ENCODE assay signal across 27 cellular contexts in genomic region chr17:49239963-49240362, GRCh38. TPM values are rescaled to one million over a fixed set of nuclear protein-coding genes. Genes with fewer than 3 reads are reported as not detected.
"Had no signal": no experiment of that assay in that cellular context is flagged by ENCODE, and none has a peak within 500 bp of the region (broad histone marks: within the 10 kb centered on the region; RNA-seq: fewer than 3 reads in every experiment).

No MANE protein-coding gene starts in this region.

- DNase-seq: hypothalamus; immature natural killer cell; kidney; left colon; left lung; lower lobe of right lung; midbrain; mucosa of descending colon; naive thymus-derived CD4-positive, alpha-beta T cell; nephron progenitor cell; ovary; right lobe of liver; stimulated activated CD4-positive, alpha-beta T cell treated with anti-CD3 and anti-CD28 coated beads, Interleukin-2, amount 100 ng/mL, for 24 hours; stimulated activated CD4-positive, alpha-beta T cell treated with anti-CD3 and anti-CD28 coated beads, Interleukin-4, amount 100 ng/mL, for 1 hour; stimulated activated naive CD4-positive, alpha-beta T cell; tibial artery; uterus had no signal

- H3K9me3 ChIP-seq: left lung, lower lobe of right lung, mucosa of descending colon, ovary, right atrium auricular region, right lobe of liver, suprapubic skin, thoracic aorta, tibial artery, uterus had no signal

- H3K9ac ChIP-seq: neural progenitor cell had no signal

- ATAC-seq: left colon; left lung; lower lobe of right lung; mucosa of descending colon; naive thymus-derived CD4-positive, alpha-beta T cell; right lobe of liver; stimulated activated effector memory CD8-positive, alpha-beta T cell treated with anti-CD3 and anti-CD28 coated beads, Interleukin-12 subunit alpha, Interleukin-12 subunit beta, amount 100 ng/mL, for 72 hours had no signal

- H3K27ac ChIP-seq: left lung, lower lobe of right lung, neural progenitor cell, ovary, right atrium auricular region, right lobe of liver, suprapubic skin, thoracic aorta, tibial artery, uterus had no signal

- H2AFZ ChIP-seq: neural progenitor cell had no signal

- H3K4me2 ChIP-seq: neural progenitor cell, smooth muscle cell had no signal

- H3K4me3 ChIP-seq: left lung, lower lobe of right lung, mucosa of descending colon, neural progenitor cell, ovary, right atrium auricular region, right lobe of liver, smooth muscle cell, suprapubic skin, thoracic aorta, tibial artery, uterus had no signal

- H3K27me3 ChIP-seq: left lung, neural progenitor cell, ovary, right atrium auricular region, right lobe of liver, suprapubic skin, uterus had no signal

- H3K36me3 ChIP-seq: left lung, lower lobe of right lung, neural progenitor cell, ovary, right atrium auricular region, right lobe of liver, suprapubic skin, thoracic aorta, tibial artery, uterus had no signal

- H3K4me1 ChIP-seq: lower lobe of right lung, neural progenitor cell, right atrium auricular region, right lobe of liver, tibial artery, uterus had no signal

RNA-seq across cellular contexts. Expression of gene PHOSPHO1, which starts 9.4 kb away (rescaled TPM):
- total RNA-seq: left colon, progenitor cell of endocrine pancreas, subcutaneous adipose tissue had no signal

RNA-seq across cellular contexts. Expression of gene ABI3, which starts 29.5 kb away (rescaled TPM):
- total RNA-seq: myocyte, progenitor cell of endocrine pancreas, renal cortical epithelial cell had no signal

RNA-seq across cellular contexts. Expression of gene GNGT2, which starts 29.6 kb away (rescaled TPM):
- total RNA-seq: myocyte, progenitor cell of endocrine pancreas, renal cortical epithelial cell had no signal
